Comparison of ENCODE assay signal across 8 cellular contexts in genomic region chr6:111871207-111871606, GRCh38. TPM values are rescaled to one million over a fixed set of nuclear protein-coding genes. Genes with fewer than 3 reads are reported as not detected.
A peak's percentile ranks its signal among the peaks of the same experiment; 100 is the strongest.
DNase-seq lines count a peak whose midpoint lies in the region; ATAC-seq and TF ChIP-seq lines count a peak whose summit lies in the region.

No MANE protein-coding gene starts in this region.

- ATAC-seq in right cardiac atrium (no peak), GM21723 (IDR thresholded peaks at IDR 0.05; ENCODE audit: unreplicated experiment) (no peak)

- WGBS in right cardiac atrium: 19% methylated on average over 3 of the region's 3 CpGs

- no peak for DNase-seq in AG09309 (ENCODE audit: low read depth)
- no peak for DNase-seq in HFF-Myc (ENCODE audit: extremely low read depth, low read depth)
- DNase-seq in activated CD8-positive, alpha-beta memory T cell treated with anti-CD3 and anti-CD28 coated beads, Interleukin-2, amount 50 U/mL, for 1 hour (ENCODE audit: extremely low read depth): peak; percentile 40
- DNase-seq in right cardiac atrium: no peak
- peak; percentile 10 to 59 (median 26) for DNase-seq in stimulated activated naive CD4-positive, alpha-beta T cell (lab: John Stamatoyannopoulos, UW)
- DNase-seq in HK-2 (ENCODE audit: unreplicated experiment): no peak
- DNase-seq in posterior vena cava (ENCODE audit: low spot score): no peak

- H3K27me3 ChIP-seq in right cardiac atrium (ENCODE audit: control insufficient read depth, insufficient read depth): no peaks in the 10 kb centered on the region

- no peaks in the 10 kb centered on the region for H3K9me3 ChIP-seq in right cardiac atrium (ENCODE audit: control insufficient read depth, low read length)

- intact Hi-C loops in right cardiac atrium (cut with DNase I): loop anchor here in 3 of 4 donors (5.0 to 10.0 kb wide), 4 partner anchors 126 to 164 kb away; no protein-coding TSS in a partner anchor
- intact Hi-C loops in posterior vena cava (cut with DNase I): loop anchor here (10.0 kb wide), 2 partner anchors 114 to 156 kb away; no protein-coding TSS in a partner anchor

- H3K27ac ChIP-seq in right cardiac atrium (ENCODE audit: low read length): peak overlapping the region; percentile 55

- TF ChIP-seq CTCF in AG09309 (IDR thresholded peaks at IDR 0.05; ENCODE audit: control insufficient read depth, insufficient read depth, low read depth, low read length, missing control alignments): no peak
- no peak for TF ChIP-seq CTCF in HFF-Myc (IDR thresholded peaks at IDR 0.05; ENCODE audit: low read depth, low read length, missing control alignments)

- H3K4me3 ChIP-seq in AG09309 (ENCODE audit: control insufficient read depth, low read depth, low read length) (peak overlapping the region; percentile 61), HFF-Myc (replicated peaks; ENCODE audit: low read depth, low read length) (peak overlapping the region; percentile 62), right cardiac atrium (ENCODE audit: low read length) (peak overlapping the region; percentile 99)

- peaks cover 13% of the 10 kb centered on the region for H3K4me1 ChIP-seq in right cardiac atrium (ENCODE audit: control insufficient read depth, insufficient read depth, low read length)

RNA-seq across cellular contexts. Expression of gene FYN, which starts 2.0 kb away (rescaled TPM):
- total RNA-seq in right cardiac atrium (10 to 100 TPM; 56.5 to 76.6 (median 73.5) TPM), posterior vena cava (10 to 100 TPM; 87.0 to 94.7 TPM)
- polyA plus RNA-seq in right cardiac atrium: 29.8 TPM

Comparison
In these comparisons a context has a peak if more than half of its experiments do, and no peak if none do; other contexts are left out.
1. DNase-seq: peak in activated CD8-positive, alpha-beta memory T cell treated with anti-CD3 and anti-CD28 coated beads, Interleukin-2, amount 50 U/mL, for 1 hour (single experiment) and stimulated activated naive CD4-positive, alpha-beta T cell (6 of 6); none in AG09309 (single experiment), HFF-Myc (single experiment), right cardiac atrium (0 of 3), HK-2 (single experiment) and posterior vena cava (single experiment).
2. Peak in every context shown above with its lines, with median percentiles within 50 percentile points of each other: H3K4me3 ChIP-seq.